In the genomic region with DNA sequence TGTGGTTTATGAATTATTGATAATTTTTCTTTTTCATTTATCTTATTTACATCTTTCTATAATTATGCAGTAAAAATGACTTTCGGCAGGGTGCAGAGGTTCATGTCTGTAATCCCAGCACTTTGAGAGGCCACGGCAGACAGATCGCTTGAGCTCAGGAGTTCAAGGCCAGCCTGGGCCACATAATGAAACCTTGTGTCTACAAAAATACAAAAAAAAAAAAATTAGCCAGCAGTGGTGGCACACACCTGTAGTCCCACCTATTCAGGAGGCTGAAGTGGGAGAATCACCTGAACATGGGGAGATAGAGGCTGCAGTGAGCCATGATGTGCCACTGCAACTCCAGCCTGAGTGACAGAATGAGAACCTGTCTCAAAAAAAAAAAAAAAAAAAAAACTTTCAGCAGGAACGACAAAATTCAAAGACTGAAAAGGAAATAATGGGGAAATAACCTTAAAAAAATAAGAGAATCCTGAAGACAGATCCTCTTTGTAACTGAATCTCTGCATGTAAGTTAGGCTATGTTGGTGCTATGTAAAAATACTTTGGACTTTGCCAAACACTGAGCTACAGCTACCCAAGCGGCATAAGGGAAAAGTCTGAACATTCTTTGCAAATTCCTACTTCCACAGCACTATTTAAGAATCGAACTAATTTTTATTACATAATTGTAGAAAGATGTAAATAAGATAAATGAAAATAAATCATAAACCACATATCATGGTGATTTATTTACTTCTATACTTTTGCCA, we compare ENCODE assay signal across 1 cellular context.
A peak's percentile ranks its signal among the peaks of the same experiment; 100 is the strongest.
TF ChIP-seq lines count a peak whose summit lies in the region.

No MANE protein-coding gene starts in this region.

TF ChIP-seq in HepG2, 621 proteins besides CTCF, POLR2A, EP300 and RAD21 (continues in another document):
- TF ChIP-seq ZNF782 (CRISPR knock-in tag; IDR thresholded peaks at IDR 0.05; ENCODE audit: borderline replicate concordance) (no peak), ZBTB39 (CRISPR knock-in tag; IDR thresholded peaks at IDR 0.05) (no peak), RARA (CRISPR knock-in tag; IDR thresholded peaks at IDR 0.05) (peak; percentile 87), ZNF512 (CRISPR knock-in tag; IDR thresholded peaks at IDR 0.05) (no peak), NCOR1 (IDR thresholded peaks at IDR 0.05; ENCODE audit: borderline replicate concordance, low read length) (peak; percentile 69), HDAC1 (CRISPR knock-in tag; IDR thresholded peaks at IDR 0.05) (0 out of 2 replicates have a peak, but pooled peaks have one; percentile 32), FOXO4 (CRISPR knock-in tag; conservative IDR thresholded peaks at IDR 0.05) (no peak), NFIB (CRISPR knock-in tag; IDR thresholded peaks at IDR 0.05; ENCODE audit: borderline replicate concordance) (no peak), ZMYM4 (CRISPR knock-in tag; IDR thresholded peaks at IDR 0.05) (peak; percentile 41; the same call in 1 of the 2 replicates), RXRB (CRISPR knock-in tag; IDR thresholded peaks at IDR 0.05; ENCODE audit: borderline replicate concordance) (peak; percentile 29; the same call in 1 of the 2 replicates), ZFP41 (CRISPR knock-in tag; IDR thresholded peaks at IDR 0.05; ENCODE audit: borderline replicate concordance) (no peak), ZBTB44 (CRISPR knock-in tag; IDR thresholded peaks at IDR 0.05) (no peak), RFXAP (CRISPR knock-in tag; IDR thresholded peaks at IDR 0.05; ENCODE audit: borderline replicate concordance) (no peak), ZNF563 (CRISPR knock-in tag; IDR thresholded peaks at IDR 0.05) (no peak), HOXA7 (CRISPR knock-in tag; IDR thresholded peaks at IDR 0.05) (no peak), JARID2 (CRISPR knock-in tag; IDR thresholded peaks at IDR 0.05; ENCODE audit: insufficient replicate concordance) (no peak), ZKSCAN8 (CRISPR knock-in tag; IDR thresholded peaks at IDR 0.05; ENCODE audit: borderline replicate concordance) (no peak), KAT2B (IDR thresholded peaks at IDR 0.05; ENCODE audit: borderline replicate concordance, low read depth, low read length) (no peak), FOSL2 (CRISPR knock-in tag; IDR thresholded peaks at IDR 0.05) (0 out of 2 replicates have a peak, but pooled peaks have one; percentile 21), NCOA2 (CRISPR knock-in tag; IDR thresholded peaks at IDR 0.05) (0 out of 2 replicates have a peak, but pooled peaks have one; percentile 12), ZNF766 (CRISPR knock-in tag; IDR thresholded peaks at IDR 0.05; ENCODE audit: borderline replicate concordance) (no peak), ZNF703 (CRISPR knock-in tag; IDR thresholded peaks at IDR 0.05; ENCODE audit: borderline replicate concordance) (no peak), ZBED4 (CRISPR knock-in tag; IDR thresholded peaks at IDR 0.05; ENCODE audit: borderline replicate concordance) (no peak), SMAD9 (CRISPR knock-in tag; IDR thresholded peaks at IDR 0.05) (no peak), ONECUT2 (CRISPR knock-in tag; IDR thresholded peaks at IDR 0.05) (no peak), ZNF484 (CRISPR knock-in tag; IDR thresholded peaks at IDR 0.05; ENCODE audit: borderline replicate concordance, low read depth) (no peak), IRF2 (CRISPR knock-in tag; IDR thresholded peaks at IDR 0.05) (no peak), ZNF232 (CRISPR knock-in tag; IDR thresholded peaks at IDR 0.05; ENCODE audit: borderline replicate concordance) (no peak), TMF1 (CRISPR knock-in tag; IDR thresholded peaks at IDR 0.05; ENCODE audit: low read depth) (no peak), PHF8 (CRISPR knock-in tag; IDR thresholded peaks at IDR 0.05) (no peak), ZNF350 (CRISPR knock-in tag; IDR thresholded peaks at IDR 0.05; ENCODE audit: borderline replicate concordance, low read depth) (no peak)
- TF ChIP-seq, protein P1, sequence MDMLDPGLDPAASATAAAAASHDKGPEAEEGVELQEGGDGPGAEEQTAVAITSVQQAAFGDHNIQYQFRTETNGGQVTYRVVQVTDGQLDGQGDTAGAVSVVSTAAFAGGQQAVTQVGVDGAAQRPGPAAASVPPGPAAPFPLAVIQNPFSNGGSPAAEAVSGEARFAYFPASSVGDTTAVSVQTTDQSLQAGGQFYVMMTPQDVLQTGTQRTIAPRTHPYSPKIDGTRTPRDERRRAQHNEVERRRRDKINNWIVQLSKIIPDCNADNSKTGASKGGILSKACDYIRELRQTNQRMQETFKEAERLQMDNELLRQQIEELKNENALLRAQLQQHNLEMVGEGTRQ (IDR thresholded peaks at IDR 0.05; ENCODE audit: low read depth, low read length), result no peak
- TF ChIP-seq, protein P1 (CRISPR knock-in tag; IDR thresholded peaks at IDR 0.05; ENCODE audit: borderline replicate concordance), result no peak
- TF ChIP-seq, protein P2, sequence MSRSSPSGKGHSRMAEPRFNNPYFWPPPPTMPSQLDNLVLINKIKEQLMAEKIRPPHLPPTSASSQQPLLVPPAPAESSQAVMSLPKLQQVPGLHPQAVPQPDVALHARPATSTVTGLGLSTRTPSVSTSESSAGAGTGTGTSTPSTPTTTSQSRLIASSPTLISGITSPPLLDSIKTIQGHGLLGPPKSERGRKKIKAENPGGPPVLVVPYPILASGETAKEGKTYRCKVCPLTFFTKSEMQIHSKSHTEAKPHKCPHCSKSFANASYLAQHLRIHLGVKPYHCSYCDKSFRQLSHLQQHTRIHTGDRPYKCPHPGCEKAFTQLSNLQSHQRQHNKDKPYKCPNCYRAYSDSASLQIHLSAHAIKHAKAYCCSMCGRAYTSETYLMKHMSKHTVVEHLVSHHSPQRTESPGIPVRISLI (CRISPR knock-in tag; IDR thresholded peaks at IDR 0.05; ENCODE audit: borderline replicate concordance), result peak; percentile 87
- TF ChIP-seq, protein P3, sequence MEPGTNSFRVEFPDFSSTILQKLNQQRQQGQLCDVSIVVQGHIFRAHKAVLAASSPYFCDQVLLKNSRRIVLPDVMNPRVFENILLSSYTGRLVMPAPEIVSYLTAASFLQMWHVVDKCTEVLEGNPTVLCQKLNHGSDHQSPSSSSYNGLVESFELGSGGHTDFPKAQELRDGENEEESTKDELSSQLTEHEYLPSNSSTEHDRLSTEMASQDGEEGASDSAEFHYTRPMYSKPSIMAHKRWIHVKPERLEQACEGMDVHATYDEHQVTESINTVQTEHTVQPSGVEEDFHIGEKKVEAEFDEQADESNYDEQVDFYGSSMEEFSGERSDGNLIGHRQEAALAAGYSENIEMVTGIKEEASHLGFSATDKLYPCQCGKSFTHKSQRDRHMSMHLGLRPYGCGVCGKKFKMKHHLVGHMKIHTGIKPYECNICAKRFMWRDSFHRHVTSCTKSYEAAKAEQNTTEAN (CRISPR knock-in tag; conservative IDR thresholded peaks at IDR 0.05), result no peak
- TF ChIP-seq, protein P4, sequence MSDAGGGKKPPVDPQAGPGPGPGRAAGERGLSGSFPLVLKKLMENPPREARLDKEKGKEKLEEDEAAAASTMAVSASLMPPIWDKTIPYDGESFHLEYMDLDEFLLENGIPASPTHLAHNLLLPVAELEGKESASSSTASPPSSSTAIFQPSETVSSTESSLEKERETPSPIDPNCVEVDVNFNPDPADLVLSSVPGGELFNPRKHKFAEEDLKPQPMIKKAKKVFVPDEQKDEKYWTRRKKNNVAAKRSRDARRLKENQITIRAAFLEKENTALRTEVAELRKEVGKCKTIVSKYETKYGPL (CRISPR knock-in tag; IDR thresholded peaks at IDR 0.05), result no peak
